Comparison of ENCODE assay signal across 2 cellular contexts in the genomic region with DNA sequence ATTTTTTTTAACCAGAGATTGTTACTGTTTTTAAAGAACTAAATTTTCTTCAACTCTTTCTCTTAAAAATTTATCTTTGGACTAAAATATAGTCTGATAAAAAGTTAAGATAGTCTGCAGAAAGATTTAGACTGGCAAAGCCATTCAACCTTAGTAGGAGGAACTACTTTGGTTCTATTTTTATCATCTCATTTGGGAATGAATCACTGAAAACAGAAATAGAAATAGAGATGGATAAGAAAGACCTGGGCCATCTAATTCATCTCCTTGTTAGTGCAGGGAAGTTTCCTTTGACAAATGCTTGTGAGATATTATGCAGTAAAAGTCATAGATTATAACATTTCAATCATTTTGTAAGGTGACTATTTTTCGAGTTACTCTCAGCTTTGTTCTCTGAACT.
A peak's percentile ranks its signal among the peaks of the same experiment; 100 is the strongest.
TF ChIP-seq lines count a peak whose summit lies in the region.

No MANE protein-coding gene starts in this region.

TF ChIP-seq in SK-N-SH, 30 proteins besides CTCF, POLR2A, EP300 and RAD21 (continued from another document):
- TF ChIP-seq TAF1 (IDR thresholded peaks at IDR 0.05; ENCODE audit: borderline replicate concordance, low read depth, low read length) (no peak), GABPA (IDR thresholded peaks at IDR 0.05; ENCODE audit: low read depth) (no peak), SIN3A (IDR thresholded peaks at IDR 0.05; ENCODE audit: borderline replicate concordance, low read depth, low read length) (no peak), JUND (IDR thresholded peaks at IDR 0.05) (no peak), CHD2 (IDR thresholded peaks at IDR 0.05; ENCODE audit: low read length, partially characterized antibody) (no peak), FOXJ3 (CRISPR knock-in tag; IDR thresholded peaks at IDR 0.05) (no peak), RFX5 (IDR thresholded peaks at IDR 0.05; ENCODE audit: low read length) (no peak), MXI1 (IDR thresholded peaks at IDR 0.05; ENCODE audit: low read depth, low read length) (no peak), EZH2phosphoT487 (IDR thresholded peaks at IDR 0.05; ENCODE audit: borderline replicate concordance, low read depth) (no peak), MEF2A (IDR thresholded peaks at IDR 0.05; ENCODE audit: borderline replicate concordance, low read depth) (peak; percentile 84), RCOR1 (IDR thresholded peaks at IDR 0.05; ENCODE audit: low read length) (no peak), GATA2 (CRISPR knock-in tag; IDR thresholded peaks at IDR 0.05) (no peak), SMC3 (IDR thresholded peaks at IDR 0.05; ENCODE audit: low read depth, low read length) (no peak)
- TF ChIP-seq, protein P1, sequence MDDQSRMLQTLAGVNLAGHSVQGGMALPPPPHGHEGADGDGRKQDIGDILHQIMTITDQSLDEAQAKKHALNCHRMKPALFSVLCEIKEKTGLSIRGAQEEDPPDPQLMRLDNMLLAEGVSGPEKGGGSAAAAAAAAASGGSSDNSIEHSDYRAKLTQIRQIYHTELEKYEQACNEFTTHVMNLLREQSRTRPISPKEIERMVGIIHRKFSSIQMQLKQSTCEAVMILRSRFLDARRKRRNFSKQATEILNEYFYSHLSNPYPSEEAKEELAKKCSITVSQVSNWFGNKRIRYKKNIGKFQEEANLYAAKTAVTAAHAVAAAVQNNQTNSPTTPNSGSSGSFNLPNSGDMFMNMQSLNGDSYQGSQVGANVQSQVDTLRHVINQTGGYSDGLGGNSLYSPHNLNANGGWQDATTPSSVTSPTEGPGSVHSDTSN (IDR thresholded peaks at IDR 0.05) = peak; percentile 30
- TF ChIP-seq, protein P2, sequence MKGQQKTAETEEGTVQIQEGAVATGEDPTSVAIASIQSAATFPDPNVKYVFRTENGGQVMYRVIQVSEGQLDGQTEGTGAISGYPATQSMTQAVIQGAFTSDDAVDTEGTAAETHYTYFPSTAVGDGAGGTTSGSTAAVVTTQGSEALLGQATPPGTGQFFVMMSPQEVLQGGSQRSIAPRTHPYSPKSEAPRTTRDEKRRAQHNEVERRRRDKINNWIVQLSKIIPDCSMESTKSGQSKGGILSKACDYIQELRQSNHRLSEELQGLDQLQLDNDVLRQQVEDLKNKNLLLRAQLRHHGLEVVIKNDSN (IDR thresholded peaks at IDR 0.05; ENCODE audit: borderline replicate concordance, low read depth) = no peak

TF ChIP-seq in SK-N-SH treated with all-trans-retinoic acid at 6 μM for 48 hours, 23 proteins besides CTCF, POLR2A, EP300 and RAD21 (continued from another document):
- TF ChIP-seq, protein P3, sequence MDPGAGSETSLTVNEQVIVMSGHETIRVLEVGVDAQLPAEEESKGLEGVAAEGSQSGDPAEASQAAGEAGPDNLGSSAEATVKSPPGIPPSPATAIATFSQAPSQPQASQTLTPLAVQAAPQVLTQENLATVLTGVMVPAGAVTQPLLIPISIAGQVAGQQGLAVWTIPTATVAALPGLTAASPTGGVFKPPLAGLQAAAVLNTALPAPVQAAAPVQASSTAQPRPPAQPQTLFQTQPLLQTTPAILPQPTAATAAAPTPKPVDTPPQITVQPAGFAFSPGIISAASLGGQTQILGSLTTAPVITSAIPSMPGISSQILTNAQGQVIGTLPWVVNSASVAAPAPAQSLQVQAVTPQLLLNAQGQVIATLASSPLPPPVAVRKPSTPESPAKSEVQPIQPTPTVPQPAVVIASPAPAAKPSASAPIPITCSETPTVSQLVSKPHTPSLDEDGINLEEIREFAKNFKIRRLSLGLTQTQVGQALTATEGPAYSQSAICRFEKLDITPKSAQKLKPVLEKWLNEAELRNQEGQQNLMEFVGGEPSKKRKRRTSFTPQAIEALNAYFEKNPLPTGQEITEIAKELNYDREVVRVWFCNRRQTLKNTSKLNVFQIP (CRISPR knock-in tag; IDR thresholded peaks at IDR 0.05; ENCODE audit: borderline replicate concordance, low read depth) = no peak
- TF ChIP-seq, protein P4, sequence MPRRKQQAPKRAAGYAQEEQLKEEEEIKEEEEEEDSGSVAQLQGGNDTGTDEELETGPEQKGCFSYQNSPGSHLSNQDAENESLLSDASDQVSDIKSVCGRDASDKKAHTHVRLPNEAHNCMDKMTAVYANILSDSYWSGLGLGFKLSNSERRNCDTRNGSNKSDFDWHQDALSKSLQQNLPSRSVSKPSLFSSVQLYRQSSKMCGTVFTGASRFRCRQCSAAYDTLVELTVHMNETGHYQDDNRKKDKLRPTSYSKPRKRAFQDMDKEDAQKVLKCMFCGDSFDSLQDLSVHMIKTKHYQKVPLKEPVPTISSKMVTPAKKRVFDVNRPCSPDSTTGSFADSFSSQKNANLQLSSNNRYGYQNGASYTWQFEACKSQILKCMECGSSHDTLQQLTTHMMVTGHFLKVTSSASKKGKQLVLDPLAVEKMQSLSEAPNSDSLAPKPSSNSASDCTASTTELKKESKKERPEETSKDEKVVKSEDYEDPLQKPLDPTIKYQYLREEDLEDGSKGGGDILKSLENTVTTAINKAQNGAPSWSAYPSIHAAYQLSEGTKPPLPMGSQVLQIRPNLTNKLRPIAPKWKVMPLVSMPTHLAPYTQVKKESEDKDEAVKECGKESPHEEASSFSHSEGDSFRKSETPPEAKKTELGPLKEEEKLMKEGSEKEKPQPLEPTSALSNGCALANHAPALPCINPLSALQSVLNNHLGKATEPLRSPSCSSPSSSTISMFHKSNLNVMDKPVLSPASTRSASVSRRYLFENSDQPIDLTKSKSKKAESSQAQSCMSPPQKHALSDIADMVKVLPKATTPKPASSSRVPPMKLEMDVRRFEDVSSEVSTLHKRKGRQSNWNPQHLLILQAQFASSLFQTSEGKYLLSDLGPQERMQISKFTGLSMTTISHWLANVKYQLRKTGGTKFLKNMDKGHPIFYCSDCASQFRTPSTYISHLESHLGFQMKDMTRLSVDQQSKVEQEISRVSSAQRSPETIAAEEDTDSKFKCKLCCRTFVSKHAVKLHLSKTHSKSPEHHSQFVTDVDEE (CRISPR knock-in tag; IDR thresholded peaks at IDR 0.05) = no peak
- TF ChIP-seq OSR1 (CRISPR knock-in tag; IDR thresholded peaks at IDR 0.05) = no peak
- TF ChIP-seq TOX (CRISPR knock-in tag; IDR thresholded peaks at IDR 0.05; ENCODE audit: borderline replicate concordance) = no peak
- TF ChIP-seq SNAI2 (CRISPR knock-in tag; IDR thresholded peaks at IDR 0.05) = no peak
- TF ChIP-seq BACH2 (CRISPR knock-in tag; IDR thresholded peaks at IDR 0.05; ENCODE audit: borderline replicate concordance) = no peak
- TF ChIP-seq ZNF565 (CRISPR knock-in tag; conservative IDR thresholded peaks at IDR 0.05; ENCODE audit: low read depth) = no peak
- TF ChIP-seq ARNTL (CRISPR knock-in tag; IDR thresholded peaks at IDR 0.05; ENCODE audit: borderline replicate concordance, low read depth) = no peak
- TF ChIP-seq GLIS3 (CRISPR knock-in tag; IDR thresholded peaks at IDR 0.05) = no peak
- TF ChIP-seq ZNF70 (CRISPR knock-in tag; IDR thresholded peaks at IDR 0.05) = no peak
